In the genomic region with DNA sequence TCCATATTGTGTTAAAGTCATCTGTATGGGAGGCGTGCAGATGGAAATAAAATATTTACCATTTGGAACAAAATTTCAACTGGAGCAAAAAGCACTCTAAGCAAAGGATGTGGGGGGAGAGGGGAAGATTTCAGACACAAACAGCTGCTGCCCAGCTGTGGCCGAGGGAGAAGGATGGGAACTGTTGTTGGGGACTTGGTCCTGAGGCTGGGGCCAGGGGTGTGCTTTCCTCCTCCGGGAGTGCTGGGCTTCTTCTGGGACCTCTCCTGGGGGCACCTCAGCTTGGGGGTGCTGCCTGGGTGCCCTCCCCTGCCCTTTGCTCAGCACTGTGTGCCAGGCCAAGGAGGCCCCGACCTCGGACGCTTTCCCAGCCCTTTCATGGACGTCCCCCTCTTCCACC, we compare ENCODE assay signal across 21 cellular contexts.
"Had no signal": no experiment of that assay in that cellular context is flagged by ENCODE, and none has a peak within 500 bp of the region (broad histone marks: within the 10 kb centered on the region; RNA-seq: fewer than 3 reads in every experiment).

No MANE protein-coding gene starts in this region.

- H3K4me1 ChIP-seq: adrenal gland had no signal

- H3K4me3 ChIP-seq: adrenal gland, esophagus muscularis mucosa, skin epidermis had no signal

- H3K36me3 ChIP-seq: adrenal gland, esophagus muscularis mucosa had no signal

- ATAC-seq: activated naive CD4-positive, alpha-beta T cell treated with anti-CD3 and anti-CD28 coated beads, Interleukin-2, amount 50 U/mL, for 72 hours; left colon; naive thymus-derived CD8-positive, alpha-beta T cell; stimulated activated naive CD8-positive, alpha-beta T cell treated with anti-CD3 and anti-CD28 coated beads, Interleukin-15, amount 100 ng/mL, for 72 hours had no signal

- H3K27ac ChIP-seq: adrenal gland, VCaP had no signal

- H3K9me3 ChIP-seq: adrenal gland, esophagus muscularis mucosa had no signal

- DNase-seq: activated CD4-positive, CD25-positive, alpha-beta regulatory T cell treated with anti-CD3 and anti-CD28 coated beads, Interleukin-2, amount 50 U/mL, for 72 hours; activated CD8-positive, alpha-beta memory T cell treated with anti-CD3 and anti-CD28 coated beads for 24 hours; activated CD8-positive, alpha-beta memory T cell treated with anti-CD3 and anti-CD28 coated beads, Interleukin-2, amount 50 U/mL, for 48 hours; activated gamma-delta T cell; activated T-cell treated with anti-CD3 and anti-CD28 coated beads, Interleukin-2, amount 50 U/mL, for 48 hours; adrenal gland; effector CD8-positive, alpha-beta T cell; hippocampal formation; left colon; mammary epithelial cell; retina; stimulated activated CD4-positive, alpha-beta T cell treated with anti-CD3 and anti-CD28 coated beads, Interleukin-15, amount 100 ng/mL, for 24 hours; stimulated activated CD4-positive, alpha-beta T cell treated with anti-CD3 and anti-CD28 coated beads, Interleukin-4, amount 100 ng/mL, for 1 hour; stimulated activated naive CD8-positive, alpha-beta T cell treated with anti-CD3 and anti-CD28 coated beads, Interleukin-15, amount 100 ng/mL, for 72 hours; SW 1271; T-helper 2 cell had no signal
